Comparison of ENCODE assay signal across 8 cellular contexts in genomic region chr7:33807779-33808482, GRCh38.
DNase-seq lines count a peak whose midpoint lies in the region; ATAC-seq lines count a peak whose summit lies in the region.

No MANE protein-coding gene starts in this region.

- ATAC-seq in GM19035 (IDR thresholded peaks at IDR 0.05; ENCODE audit: unreplicated experiment) (peak; percentile 62), HG03108 (IDR thresholded peaks at IDR 0.05; ENCODE audit: unreplicated experiment) (no peak)
- no peak for ATAC-seq in activated CD8-positive, alpha-beta memory T cell treated with anti-CD3 and anti-CD28 coated beads, Interleukin-2, amount 10 ng/mL, durations not matched to agents 7 days and 5 days

- H3K4me3 Mint-ChIP-seq in activated CD8-positive, alpha-beta memory T cell treated with anti-CD3 and anti-CD28 coated beads, Interleukin-2, amount 10 ng/mL, durations not matched to agents 7 days and 5 days = no peak overlapping the region

- H3K9me3 Mint-ChIP-seq in activated CD8-positive, alpha-beta memory T cell treated with anti-CD3 and anti-CD28 coated beads, Interleukin-2, amount 10 ng/mL, durations not matched to agents 7 days and 5 days (ENCODE audit: low read depth) = no peaks in the 10 kb centered on the region

- H3K27ac Mint-ChIP-seq in activated CD8-positive, alpha-beta memory T cell treated with anti-CD3 and anti-CD28 coated beads, Interleukin-2, amount 10 ng/mL, durations not matched to agents 7 days and 5 days = no peak overlapping the region

- H3K36me3 Mint-ChIP-seq in activated CD8-positive, alpha-beta memory T cell treated with anti-CD3 and anti-CD28 coated beads, Interleukin-2, amount 10 ng/mL, durations not matched to agents 7 days and 5 days = no peaks in the 10 kb centered on the region

- no peaks in the 10 kb centered on the region for H3K27me3 Mint-ChIP-seq in activated CD8-positive, alpha-beta memory T cell treated with anti-CD3 and anti-CD28 coated beads, Interleukin-2, amount 10 ng/mL, durations not matched to agents 7 days and 5 days

- CTCF ChIA-PET in activated CD8-positive, alpha-beta memory T cell treated with anti-CD3 and anti-CD28 coated beads, Interleukin-2, amount 10 ng/mL, durations not matched to agents 7 days and 5 days (lab: Charles Lee) = no interaction called here

- no peaks in the 10 kb centered on the region for H3K4me1 Mint-ChIP-seq in activated CD8-positive, alpha-beta memory T cell treated with anti-CD3 and anti-CD28 coated beads, Interleukin-2, amount 10 ng/mL, durations not matched to agents 7 days and 5 days

- peak; percentile 73 for DNase-seq in AG08395 (ENCODE audit: low spot score)
- peak; percentile 86 for DNase-seq in RPMI7951 (ENCODE audit: low read depth)
- peak; percentile 42 for DNase-seq in hepatic stellate cell (ENCODE audit: low spot score)
- DNase-seq in Kasumi-1 (lab: John Stamatoyannopoulos, UW) = no peak
- no peak for DNase-seq in NCI-H2029 treated with DMSO at 0.1 percent for 48 hours (lab: John Stamatoyannopoulos, UW)
- DNase-seq in activated CD8-positive, alpha-beta memory T cell treated with anti-CD3 and anti-CD28 coated beads, Interleukin-2, amount 10 ng/mL, durations not matched to agents 7 days and 5 days = no peak

Comparison
In these comparisons a context has a peak if more than half of its experiments do, and no peak if none do; other contexts are left out.
1. DNase-seq: peak in AG08395 (single experiment), RPMI7951 (single experiment) and hepatic stellate cell (single experiment); none in Kasumi-1 (0 of 2), NCI-H2029 treated with DMSO at 0.1 percent for 48 hours (single experiment) and activated CD8-positive, alpha-beta memory T cell treated with anti-CD3 and anti-CD28 coated beads, Interleukin-2, amount 10 ng/mL, durations not matched to agents 7 days and 5 days (single experiment).